In the genomic region with DNA sequence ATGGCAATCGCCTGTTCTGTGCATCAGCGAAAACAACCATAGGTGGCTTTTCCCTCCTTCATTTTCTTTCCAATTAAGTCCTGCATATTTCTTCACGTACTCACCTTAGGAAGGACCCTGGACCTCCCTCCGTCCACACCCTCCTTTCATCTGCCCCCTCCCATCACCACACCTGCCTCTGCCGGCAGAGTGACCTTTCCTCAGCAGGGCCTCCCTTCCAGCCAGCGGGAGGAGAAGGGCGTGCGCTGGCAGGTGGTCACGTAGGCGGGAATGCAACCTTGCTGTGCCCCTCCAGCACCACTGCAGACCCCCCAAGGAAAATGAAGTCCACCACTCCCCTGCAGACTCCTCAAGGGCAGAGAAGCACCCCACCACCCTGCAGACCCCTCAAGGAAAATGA, we compare ENCODE assay signal across 17 cellular contexts.
DNase-seq lines count a peak whose midpoint lies in the region; FAIRE-seq and TF ChIP-seq lines count a peak whose summit lies in the region.
"Had no signal": no experiment of that assay in that cellular context is flagged by ENCODE, and none has a peak within 500 bp of the region (broad histone marks: within the 10 kb centered on the region; RNA-seq: fewer than 3 reads in every experiment).

No MANE protein-coding gene starts in this region.

- BruUV-seq in Caco-2 (replicated peaks; lab: Mats Ljungman, UMichigan): no TSS peak

- POLR2A ChIA-PET in Caco-2 (lab: Charles Lee) (no interaction called here), H1 (lab: Charles Lee; ENCODE audit: partially characterized antibody) (no interaction called here)

- no peak for TF ChIP-seq EP300 in H1 (IDR thresholded peaks at IDR 0.05; ENCODE audit: borderline replicate concordance in 1 of 2, low read depth in 2 of 2, low read length in 2 of 2)

- no peak overlapping the region for H3K4ac ChIP-seq in H1 (replicated peaks; ENCODE audit: insufficient read length, low read depth, low read length)

- no peaks in the 10 kb centered on the region for H3K27me3 ChIP-seq in Caco-2 (replicated peaks; ENCODE audit: control insufficient read depth, insufficient read depth, low read length)
- H3K27me3 ChIP-seq in H1 (replicated peaks in 1 of 4; ENCODE audit: control insufficient read depth in 3 of 4, extremely low read depth in 1 of 4, insufficient read depth in 3 of 4, low read length in 3 of 4): peaks cover 0 to 6% (median 3%) of the 10 kb centered on the region in 4 experiments; a peak in 2 of 7 replicates
- H3K27me3 ChIP-seq in small intestine (ENCODE audit: control insufficient read depth in 2 of 2, insufficient read depth in 2 of 2, low read length in 2 of 2): peaks cover 0 to 14% of the 10 kb centered on the region in 2 donors
- H3K27me3 ChIP-seq in H7 (ENCODE audit: control insufficient read depth, insufficient read depth, low read length): peaks cover 3% of the 10 kb centered on the region

- H3K4me2 ChIP-seq in H1 (ENCODE audit: insufficient read depth in 1 of 2, low read depth in 2 of 2, low read length in 2 of 2): no peak overlapping the region

- no peaks in the 10 kb centered on the region for H3K36me3 ChIP-seq in Caco-2 (ENCODE audit: control insufficient read depth, insufficient read depth, low read length)
- H3K36me3 ChIP-seq in H1 (ENCODE audit: control insufficient read depth in 2 of 4, insufficient read depth in 4 of 4, low read length in 3 of 4): no peaks in the 10 kb centered on the region
- no peaks in the 10 kb centered on the region for H3K36me3 ChIP-seq in small intestine (ENCODE audit: control insufficient read depth in 2 of 2, insufficient read depth in 2 of 2, low read length in 2 of 2)
- no peaks in the 10 kb centered on the region for H3K36me3 ChIP-seq in H7 (replicated peaks; ENCODE audit: control insufficient read depth, insufficient read depth, low read length)
- H3K36me3 ChIP-seq: BE2C, HAP-1 had no signal

- H2BK120ac ChIP-seq in H1 (replicated peaks; ENCODE audit: low read depth, low read length): no peak overlapping the region

- H3K23me2 ChIP-seq in H1 (ENCODE audit: low read depth, low read length): no peaks in the 10 kb centered on the region

- no peak overlapping the region for H4K8ac ChIP-seq in H1 (ENCODE audit: extremely low read depth, insufficient read depth, low read length)

- 71% methylated on average over 8 of the region's 10 CpGs; no CpG with 5 or more reads in 1 of the 2 experiments for WGBS in H1 (ENCODE audit: extremely low coverage in 1 of 2, insufficient coverage in 1 of 2, insufficient read length in 1 of 2, insufficient replicate concordance in 2 of 2, low coverage in 1 of 2, low lambda C conversion rate in 2 of 2, missing lambda C conversion rate in 1 of 2), 2 experiments
- 9 to 46% (median 33%) methylated on average over 10 of the region's 10 CpGs for WGBS in small intestine, 3 donors

- no peak overlapping the region for H2BK5ac ChIP-seq in H1 (ENCODE audit: low read depth, low read length)

- H2BK20ac ChIP-seq in H1 (ENCODE audit: low read length): no peak overlapping the region

- H3K23ac ChIP-seq in H1 (ENCODE audit: insufficient read length): no peak overlapping the region

- DNase-seq in COR-L47 (lab: John Stamatoyannopoulos, UW) (peak; percentile 14), Caco-2 (peak in 1 of 2 experiments; percentile 69), H1 (ENCODE audit: low read depth in 1 of 2, low spot score in 2 of 2) (no peak), small intestine (peak; percentile 88), H7 (no peak), HuH-7 (ENCODE audit: low spot score) (no peak)
- DNase-seq: ACHN; BE2C; C1 segment of cervical spinal cord; CD4-positive, CD25-positive, alpha-beta regulatory T cell; CD8-positive, alpha-beta memory T cell; DMS153; DMS79 treated with DMSO at 0.1 percent for 48 hours; GF-D8 had no signal

- no peak overlapping the region for H3K14ac ChIP-seq in H1 (ENCODE audit: insufficient read length)

- no peaks in the 10 kb centered on the region for H3K27me3 Mint-ChIP-seq in Caco-2 (ENCODE audit: insufficient read depth, unreplicated experiment)

- H3K9me3 ChIP-seq in Caco-2 (no peaks in the 10 kb centered on the region), H1 (ENCODE audit: insufficient read depth in 2 of 2, low read depth in 1 of 2, low read length in 1 of 2) (no peaks in the 10 kb centered on the region), small intestine (ENCODE audit: control insufficient read depth, low read depth) (no peaks in the 10 kb centered on the region)
- H3K9me3 ChIP-seq: BE2C had no signal

- H3K9me3 Mint-ChIP-seq in Caco-2 (ENCODE audit: unreplicated experiment): no peaks in the 10 kb centered on the region
- H3K9me3 Mint-ChIP-seq: CD4-positive, CD25-positive, alpha-beta regulatory T cell; CD8-positive, alpha-beta memory T cell had no signal

- peaks cover 0 to 2% of the 10 kb centered on the region in 2 experiments for H4K20me1 ChIP-seq in H1 (replicated peaks in 1 of 2; ENCODE audit: control insufficient read depth in 1 of 2, insufficient read depth in 2 of 2, low read length in 2 of 2)

- H3K9ac ChIP-seq in H1 (replicated peaks in 1 of 4; ENCODE audit: extremely low read depth in 1 of 4, low read depth in 3 of 4, low read length in 3 of 4): no peak overlapping the region

- intact Hi-C loops in Caco-2 (cut with micrococcal nuclease; ENCODE audit: unreplicated experiment): no loop called here

- H3K4me3 ChIP-seq in Caco-2 (ENCODE audit: low read depth, low read length) (no peak overlapping the region), H1 (ENCODE audit: extremely low read depth in 1 of 4, insufficient read depth in 2 of 4, low read depth in 3 of 4, low read length in 4 of 4) (no peak overlapping the region), small intestine (ENCODE audit: low read depth in 1 of 2, low read length in 2 of 2) (no peak overlapping the region), H7 (ENCODE audit: insufficient read depth, low read depth, low read length) (no peak overlapping the region)
- H3K4me3 ChIP-seq: HAP-1 had no signal

- H3K79me1 ChIP-seq in H1 (ENCODE audit: low read depth, low read length): no peaks in the 10 kb centered on the region

- TF ChIP-seq RAD21 in H1 (IDR thresholded peaks at IDR 0.05 in 1 of 2, conservative IDR thresholded peaks at IDR 0.05 in 1 of 2; ENCODE audit: low read depth in 2 of 2, low read length in 2 of 2): no peak

- H3K27ac ChIP-seq in H1 (ENCODE audit: low read depth, low read length) (no peak overlapping the region), small intestine (ENCODE audit: low read depth in 1 of 2, low read length in 1 of 2) (peak overlapping the region in 1 of 2 donors; percentile 58)

- H3K4me3 Mint-ChIP-seq in Caco-2 (ENCODE audit: unreplicated experiment): peak overlapping the region; percentile 48
- H3K4me3 Mint-ChIP-seq: CD4-positive, CD25-positive, alpha-beta regulatory T cell had no signal

- peaks cover 30% of the 10 kb centered on the region for H3K4me1 Mint-ChIP-seq in Caco-2 (ENCODE audit: low read depth, unreplicated experiment)
- H3K4me1 Mint-ChIP-seq: CD4-positive, CD25-positive, alpha-beta regulatory T cell; CD8-positive, alpha-beta memory T cell had no signal

- peaks cover 39% of the 10 kb centered on the region for H3K4me1 ChIP-seq in Caco-2
- peaks cover 0 to 7% (median 3%) of the 10 kb centered on the region in 4 experiments; a peak in 4 of 7 replicates for H3K4me1 ChIP-seq in H1 (replicated peaks in 1 of 4; ENCODE audit: control insufficient read depth in 3 of 4, insufficient read depth in 4 of 4, low read length in 3 of 4)
- peaks cover 0 to 12% of the 10 kb centered on the region in 2 donors for H3K4me1 ChIP-seq in small intestine (ENCODE audit: control insufficient read depth in 2 of 2, insufficient read depth in 1 of 2, low read depth in 1 of 2, low read length in 1 of 2)
- H3K4me1 ChIP-seq: BE2C, HAP-1 had no signal

- H3K36me3 Mint-ChIP-seq in Caco-2 (ENCODE audit: insufficient read depth, unreplicated experiment): no peaks in the 10 kb centered on the region
- H3K36me3 Mint-ChIP-seq: CD4-positive, CD25-positive, alpha-beta regulatory T cell; CD8-positive, alpha-beta memory T cell had no signal

- CTCF ChIA-PET in Caco-2 (lab: Charles Lee): interaction anchor here (0.6 kb wide), 1 partner anchor 68 kb away, joined by 3 read pairs; no protein-coding TSS in a partner anchor
- CTCF ChIA-PET in H1 (lab: Charles Lee; ENCODE audit: partially characterized antibody): interaction anchor here (1.0 to 2.1 kb wide), 3 partner anchors 10 to 130 kb away, joined by 3 to 10 read pairs (median 7); no protein-coding TSS in a partner anchor

- no peak overlapping the region for H2BK15ac ChIP-seq in H1 (ENCODE audit: low read length)

- no peak overlapping the region for H3K18ac ChIP-seq in H1 (ENCODE audit: extremely low read depth, low read length)

- FAIRE-seq in H1 (lab: Jason Lieb, UNC): no peak
- FAIRE-seq in small intestine (lab: Jason Lieb, UNC): no peak
- FAIRE-seq: A204.1, HepG2 had no signal

- no peak for TF ChIP-seq CTCF in Caco-2 (IDR thresholded peaks at IDR 0.05; ENCODE audit: insufficient read depth in 1 of 2, low read depth in 1 of 2, low read length in 1 of 2, severe bottlenecking in 1 of 2, unreplicated experiment in 1 of 2)
- TF ChIP-seq CTCF in H1 (IDR thresholded peaks at IDR 0.05; ENCODE audit: control extremely low read depth in 1 of 3, insufficient read depth in 1 of 3, low read depth in 1 of 3, low read length in 3 of 3): no peak

- H2AK5ac ChIP-seq in H1 (ENCODE audit: low read depth, low read length): no peak overlapping the region

- peak overlapping the region; percentile 62 for H3K27ac Mint-ChIP-seq in Caco-2 (ENCODE audit: unreplicated experiment)
- H3K27ac Mint-ChIP-seq: CD4-positive, CD25-positive, alpha-beta regulatory T cell; CD8-positive, alpha-beta memory T cell had no signal

- no peak overlapping the region for H3K56ac ChIP-seq in H1 (replicated peaks; ENCODE audit: insufficient read length, low read depth, low read length)

- H2BK12ac ChIP-seq in H1 (ENCODE audit: low read depth, low read length): no peak overlapping the region

- H4K91ac ChIP-seq in H1 (replicated peaks; ENCODE audit: insufficient read length, low read length): no peak overlapping the region

- no peak for TF ChIP-seq POLR2A in H1 (IDR thresholded peaks at IDR 0.05; ENCODE audit: control extremely low read depth in 1 of 2, low read depth in 2 of 2, low read length in 2 of 2)

- no peak overlapping the region for H4K5ac ChIP-seq in H1 (ENCODE audit: insufficient read length, low read depth, low read length)

- no peaks in the 10 kb centered on the region for H3K79me2 ChIP-seq in H1 (ENCODE audit: control insufficient read depth in 1 of 2, insufficient read depth in 2 of 2, low read length in 2 of 2)

- no peak overlapping the region for H2AFZ ChIP-seq in H1 (ENCODE audit: low read length)

TF ChIP-seq in H1, 55 proteins besides CTCF, POLR2A, EP300 and RAD21 (continues in another document):
- TF ChIP-seq SRF (IDR thresholded peaks at IDR 0.05; ENCODE audit: low read depth, low read length) (no peak), TCF12 (IDR thresholded peaks at IDR 0.05; ENCODE audit: low read depth, low read length) (no peak), SP2 (IDR thresholded peaks at IDR 0.05; ENCODE audit: low read length) (no peak), CHD1 (IDR thresholded peaks at IDR 0.05; ENCODE audit: low read depth, low read length) (no peak), EGR1 (IDR thresholded peaks at IDR 0.05; ENCODE audit: borderline replicate concordance, low read depth, low read length) (no peak)

Comparison
In these comparisons a context has a peak if more than half of its experiments do, and no peak if none do; other contexts are left out.
1. DNase-seq: peak in COR-L47 (single experiment) and small intestine (single experiment); none in H1 (0 of 2), H7 (single experiment) and HuH-7 (single experiment).